Comparison of ENCODE assay signal across 20 cellular contexts in genomic region chr11:68083517-68083916, GRCh38. TPM values are rescaled to one million over a fixed set of nuclear protein-coding genes. Genes with fewer than 3 reads are reported as not detected.
DNase-seq lines count a peak whose midpoint lies in the region; ATAC-seq and TF ChIP-seq lines count a peak whose summit lies in the region.
"Had no signal": no experiment of that assay in that cellular context is flagged by ENCODE, and none has a peak within 500 bp of the region (broad histone marks: within the 10 kb centered on the region; RNA-seq: fewer than 3 reads in every experiment).

No MANE protein-coding gene starts in this region.

- H3F3A ChIP-seq in GM23338 (replicated peaks; ENCODE audit: low read depth): peaks cover 6% of the 10 kb centered on the region; the same call in 1 of the 2 replicates

- H3K4me3 ChIP-seq in GM23338 (no peak overlapping the region), thyroid gland (replicated peaks in 1 of 3) (no peak overlapping the region)
- H3K4me3 ChIP-seq: BLaER1 treated with 17β-estradiol and CSF1 and Interleukin-3, amounts not matched to agents 10 nM and 100 nM; HAP-1 had no signal

- 95 to 98% methylated on average over 3 of the region's 3 CpGs for WGBS in thyroid gland, 2 donors

- TF ChIP-seq CTCF in GM23338 (conservative IDR thresholded peaks at IDR 0.05; ENCODE audit: low read depth in 2 of 2): no peak
- TF ChIP-seq CTCF in VCaP (conservative IDR thresholded peaks at IDR 0.05): no peak
- no peak for TF ChIP-seq CTCF in endothelial cell (IDR thresholded peaks at IDR 0.05; ENCODE audit: unreplicated experiment)
- no peak for TF ChIP-seq CTCF in thyroid gland (IDR thresholded peaks at IDR 0.05)

- H3K27me3 Mint-ChIP-seq in GM23338 (ENCODE audit: insufficient read depth, low read depth, poor library complexity) (peaks cover 10% of the 10 kb centered on the region), endothelial cell (ENCODE audit: unreplicated experiment) (peaks cover 3% of the 10 kb centered on the region)
- H3K27me3 Mint-ChIP-seq: CD4-positive, alpha-beta T cell; CD8-positive, alpha-beta memory T cell had no signal

- H3K27ac ChIP-seq in GM23338 (ENCODE audit: low read depth): peak overlapping the region; percentile 57; the same call in 1 of the 2 replicates
- peak overlapping the region; percentile 74 for H3K27ac ChIP-seq in VCaP
- H3K27ac ChIP-seq in thyroid gland: peak overlapping the region; percentile 14 to 80 (median 57)
- H3K27ac ChIP-seq: BLaER1 treated with 17β-estradiol and CSF1 and Interleukin-3, amounts not matched to agents 10 nM and 100 nM had no signal

- H3K4me1 Mint-ChIP-seq in GM23338 (no peaks in the 10 kb centered on the region), endothelial cell (ENCODE audit: unreplicated experiment) (peaks cover 11% of the 10 kb centered on the region)
- H3K4me1 Mint-ChIP-seq: CD14-positive monocyte; CD8-positive, alpha-beta memory T cell had no signal

- H3K36me3 Mint-ChIP-seq in GM23338 (ENCODE audit: low read depth) (peaks cover 33% of the 10 kb centered on the region), endothelial cell (ENCODE audit: low read depth, unreplicated experiment) (peaks cover 21% of the 10 kb centered on the region)

- ATAC-seq in GM23338: no peak

- H2AFZ ChIP-seq in GM23338: no peak overlapping the region

- H3K36me3 ChIP-seq in GM23338 (ENCODE audit: insufficient read depth): no peaks in the 10 kb centered on the region
- H3K36me3 ChIP-seq in thyroid gland: peaks cover 0 to 7% of the 10 kb centered on the region in 2 donors
- H3K36me3 ChIP-seq: HAP-1 had no signal

- no peak overlapping the region for H3K4me2 ChIP-seq in GM23338
- H3K4me2 ChIP-seq: BLaER1 treated with 17β-estradiol and CSF1 and Interleukin-3, amounts not matched to agents 10 nM and 100 nM had no signal

- no peak for TF ChIP-seq POLR2A in thyroid gland (IDR thresholded peaks at IDR 0.05)

- no peaks in the 10 kb centered on the region for H3K9me2 ChIP-seq in GM23338 (ENCODE audit: insufficient read depth)

- intact Hi-C loops in thyroid gland (cut with DNase I): no loop called here

- no peaks in the 10 kb centered on the region; the same call in 1 of the 2 replicates for H3K4me1 ChIP-seq in GM23338 (ENCODE audit: insufficient read depth)
- H3K4me1 ChIP-seq in thyroid gland: peaks cover 28 to 37% of the 10 kb centered on the region in 2 donors
- H3K4me1 ChIP-seq: BE2C had no signal

- no peaks in the 10 kb centered on the region for H3K9me3 Mint-ChIP-seq in GM23338
- H3K9me3 Mint-ChIP-seq in endothelial cell (ENCODE audit: unreplicated experiment): no peaks in the 10 kb centered on the region
- H3K9me3 Mint-ChIP-seq: CD4-positive, alpha-beta T cell; CD8-positive, alpha-beta memory T cell had no signal

- peaks cover 95% of the 10 kb centered on the region for H3K79me2 ChIP-seq in GM23338 (replicated peaks; ENCODE audit: insufficient read depth)

- no peak overlapping the region for H3K4me3 Mint-ChIP-seq in GM23338
- no peak overlapping the region for H3K4me3 Mint-ChIP-seq in endothelial cell (ENCODE audit: unreplicated experiment)
- H3K4me3 Mint-ChIP-seq: CD14-positive monocyte; CD4-positive, alpha-beta T cell; CD8-positive, alpha-beta memory T cell had no signal

- DNase-seq in GM23338 (ENCODE audit: low spot score): no peak
- DNase-seq in endothelial cell (ENCODE audit: low spot score): no peak
- DNase-seq in thyroid gland: no peak
- no peak for DNase-seq in DMS 273 (lab: John Stamatoyannopoulos, UW; ENCODE audit: unreplicated experiment)
- DNase-seq in NCI-H1105 treated with DMSO at 0.1 percent for 48 hours (lab: John Stamatoyannopoulos, UW): no peak
- DNase-seq in NCI-H2227 (lab: John Stamatoyannopoulos, UW; ENCODE audit: unreplicated experiment): no peak
- no peak for DNase-seq in germinal center (ENCODE audit: low spot score)
- DNase-seq: ACHN; AML-193; BE2C; CD4-positive, alpha-beta T cell; CD8-positive, alpha-beta memory T cell; DMS53; DMS79 treated with DMSO at 0.1 percent for 48 hours; GF-D8; GOT3 had no signal

- peaks cover 41% of the 10 kb centered on the region for H4K20me1 ChIP-seq in GM23338 (replicated peaks; ENCODE audit: insufficient read depth)

- H3K27ac Mint-ChIP-seq in GM23338: no peak overlapping the region
- peak overlapping the region; percentile 41 for H3K27ac Mint-ChIP-seq in endothelial cell (ENCODE audit: unreplicated experiment)
- H3K27ac Mint-ChIP-seq: CD4-positive, alpha-beta T cell; CD8-positive, alpha-beta memory T cell had no signal

- H3K9me3 ChIP-seq in thyroid gland: no peaks in the 10 kb centered on the region
- H3K9me3 ChIP-seq: BE2C; BLaER1 treated with 17β-estradiol and CSF1 and Interleukin-3, amounts not matched to agents 10 nM and 100 nM; HAP-1 had no signal

- H3K27me3 ChIP-seq in GM23338 (ENCODE audit: insufficient read depth) (no peaks in the 10 kb centered on the region), thyroid gland (no peaks in the 10 kb centered on the region)
- H3K27me3 ChIP-seq: BE2C; BLaER1 treated with 17β-estradiol and CSF1 and Interleukin-3, amounts not matched to agents 10 nM and 100 nM had no signal

TF ChIP-seq in GM23338, 12 proteins besides CTCF, POLR2A, EP300 and RAD21:
- no peak for TF ChIP-seq EZH2phosphoT487 (IDR thresholded peaks at IDR 0.05; ENCODE audit: unreplicated experiment)
- no peak for TF ChIP-seq EZH2 (IDR thresholded peaks at IDR 0.05; ENCODE audit: low read depth, unreplicated experiment)
- no peak for TF ChIP-seq ZNF114 (CRISPR knock-in tag; IDR thresholded peaks at IDR 0.05)
- TF ChIP-seq POLR2AphosphoS5 (IDR thresholded peaks at IDR 0.05; ENCODE audit: low read depth): no peak
- no peak for TF ChIP-seq REST (IDR thresholded peaks at IDR 0.05; ENCODE audit: unreplicated experiment)
- no peak for TF ChIP-seq STAT1 (IDR thresholded peaks at IDR 0.05; ENCODE audit: unreplicated experiment)

RNA-seq across cellular contexts. Expression of gene CHKA, which starts 37.7 kb away (rescaled TPM):
- 92.5 and 94.4 TPM in 2 replicates for total RNA-seq in GM23338 (2014; rRNA removed; shearing (Covaris generic))
- polyA plus RNA-seq in GM23338 (2016; fragmentation: Nextera tagmentation; extraction: Ambion mirVana): 37.1 and 40.1 TPM in 2 replicates
- total RNA-seq in endothelial cell (ENCODE audit: unreplicated experiment) (173 TPM), thyroid gland (100 to 1,000 TPM in 1 of 4 donors, 10 to 100 TPM in 3; 86.8 to 106 (median 93.1) TPM)

RNA-seq across cellular contexts. Expression of gene TCIRG1, which starts 44.7 kb away (rescaled TPM):
- 31.2 and 40.4 TPM in 2 replicates for total RNA-seq in GM23338 (2014; rRNA removed; shearing (Covaris generic))
- 18.5 and 20.4 TPM in 2 replicates for polyA plus RNA-seq in GM23338 (2016; fragmentation: Nextera tagmentation; extraction: Ambion mirVana)
- total RNA-seq in endothelial cell (ENCODE audit: unreplicated experiment) (294 TPM), thyroid gland (100 to 1,000 TPM in 3 of 4 donors, 10 to 100 TPM in 1; 74.8 to 141 (median 121) TPM)

RNA-seq across cellular contexts. Expression of gene NDUFS8, which starts 53.0 kb away (rescaled TPM):
- total RNA-seq in GM23338 (2014; rRNA removed; shearing (Covaris generic)): 157 and 175 TPM in 2 replicates
- polyA plus RNA-seq in GM23338 (2016; fragmentation: Nextera tagmentation; extraction: Ambion mirVana): 304 and 308 TPM in 2 replicates
- 144 TPM for total RNA-seq in endothelial cell (ENCODE audit: unreplicated experiment)
- total RNA-seq in thyroid gland: 100 to 1,000 TPM; 222 to 310 (median 254) TPM
